Comparison of ENCODE assay signal across 17 cellular contexts in genomic region chr10:47357131-47357582, GRCh38. TPM values are rescaled to one million over a fixed set of nuclear protein-coding genes. Genes with fewer than 3 reads are reported as not detected.
DNase-seq lines count a peak whose midpoint lies in the region; ATAC-seq and TF ChIP-seq lines count a peak whose summit lies in the region.
"Had no signal": no experiment of that assay in that cellular context is flagged by ENCODE, and none has a peak within 500 bp of the region (broad histone marks: within the 10 kb centered on the region; RNA-seq: fewer than 3 reads in every experiment).

No MANE protein-coding gene starts in this region.

- no peak overlapping the region for H3K9ac ChIP-seq in neural progenitor cell

- H3K4me1 Mint-ChIP-seq in CD14-positive monocyte (no peaks in the 10 kb centered on the region), neural progenitor cell (no peaks in the 10 kb centered on the region)
- no peaks in the 10 kb centered on the region for H3K4me1 Mint-ChIP-seq in natural killer cell treated with Interleukin-12 subunit alpha and Interleukin-12 subunit beta and Interleukin-15 and Interleukin-18, amount 100 ng/mL, for 72 hours (ENCODE audit: low read depth in 2 of 2)
- H3K4me1 Mint-ChIP-seq: CD4-positive, alpha-beta memory T cell; IgD-negative memory B cell had no signal

- no peak for ATAC-seq in RWPE2 (ENCODE audit: low read depth)
- ATAC-seq in natural killer cell treated with Interleukin-12 subunit alpha and Interleukin-12 subunit beta and Interleukin-15 and Interleukin-18, amount 100 ng/mL, for 72 hours, result peak in 1 of 2 donors; percentile 17
- ATAC-seq in sciatic nerve, result no peak
- ATAC-seq: GM12878, HepG2 had no signal

- H3K4me3 ChIP-seq in RWPE2 (ENCODE audit: severe bottlenecking) (no peak overlapping the region), neural progenitor cell (no peak overlapping the region)
- H3K4me3 ChIP-seq: GM12878 had no signal

- H3K4me1 ChIP-seq in RWPE2 (ENCODE audit: insufficient read depth, poor library complexity, severe bottlenecking) (no peaks in the 10 kb centered on the region), neural progenitor cell (no peaks in the 10 kb centered on the region)
- H3K4me1 ChIP-seq: BE2C had no signal

- H3K79me2 ChIP-seq in neural progenitor cell (ENCODE audit: low read depth), result no peaks in the 10 kb centered on the region

- H3K9me3 ChIP-seq in RWPE2 (ENCODE audit: severe bottlenecking) (no peaks in the 10 kb centered on the region), neural progenitor cell (ENCODE audit: low read depth) (no peaks in the 10 kb centered on the region)
- H3K9me3 ChIP-seq: BE2C had no signal

- DNase-seq in CD14-positive monocyte (ENCODE audit: low spot score), result peak; percentile 42
- peak; percentile 47 for DNase-seq in RWPE2 (ENCODE audit: low spot score)
- DNase-seq in natural killer cell treated with Interleukin-12 subunit alpha and Interleukin-12 subunit beta and Interleukin-15 and Interleukin-18, amount 100 ng/mL, for 72 hours (ENCODE audit: low spot score), result peak; percentile 56
- DNase-seq in sciatic nerve (ENCODE audit: low spot score), result peak; percentile 35
- DNase-seq in neural progenitor cell (ENCODE audit: low spot score), result no peak
- no peak for DNase-seq in CD1c-positive myeloid dendritic cell (ENCODE audit: extremely low spot score)
- no peak for DNase-seq in GDM1 (lab: John Stamatoyannopoulos, UW)
- DNase-seq: ACHN; BE2C; C1 segment of cervical spinal cord; CD4-positive, alpha-beta memory T cell; DMS79 treated with DMSO at 0.1 percent for 48 hours; H9 had no signal

- H3K4me2 ChIP-seq in neural progenitor cell, result no peak overlapping the region

- H3K9me3 Mint-ChIP-seq in CD14-positive monocyte (no peaks in the 10 kb centered on the region), neural progenitor cell (no peaks in the 10 kb centered on the region)
- no peaks in the 10 kb centered on the region for H3K9me3 Mint-ChIP-seq in natural killer cell treated with Interleukin-12 subunit alpha and Interleukin-12 subunit beta and Interleukin-15 and Interleukin-18, amount 100 ng/mL, for 72 hours
- H3K9me3 Mint-ChIP-seq: CD4-positive, alpha-beta memory T cell; H9; IgD-negative memory B cell had no signal

- H3K27ac Mint-ChIP-seq in CD14-positive monocyte (peak overlapping the region in 1 of 7 donors; percentile 37), neural progenitor cell (no peak overlapping the region)
- no peak overlapping the region for H3K27ac Mint-ChIP-seq in natural killer cell treated with Interleukin-12 subunit alpha and Interleukin-12 subunit beta and Interleukin-15 and Interleukin-18, amount 100 ng/mL, for 72 hours
- H3K27ac Mint-ChIP-seq: CD4-positive, alpha-beta memory T cell; H9; IgD-negative memory B cell had no signal

- TF ChIP-seq CTCF in CD14-positive monocyte (IDR thresholded peaks at IDR 0.05), result no peak
- TF ChIP-seq CTCF in RWPE2 (IDR thresholded peaks at IDR 0.05; ENCODE audit: poor library complexity, severe bottlenecking), result no peak
- TF ChIP-seq CTCF in neural progenitor cell (IDR thresholded peaks at IDR 0.05), result no peak

- H3K36me3 Mint-ChIP-seq in CD14-positive monocyte (no peaks in the 10 kb centered on the region), neural progenitor cell (no peaks in the 10 kb centered on the region)
- H3K36me3 Mint-ChIP-seq in natural killer cell treated with Interleukin-12 subunit alpha and Interleukin-12 subunit beta and Interleukin-15 and Interleukin-18, amount 100 ng/mL, for 72 hours, result no peaks in the 10 kb centered on the region
- H3K36me3 Mint-ChIP-seq: CD4-positive, alpha-beta memory T cell; IgD-negative memory B cell had no signal

- no peaks in the 10 kb centered on the region for H3F3A ChIP-seq in neural progenitor cell (ENCODE audit: low read depth)

- no peaks in the 10 kb centered on the region for H4K20me1 ChIP-seq in neural progenitor cell (ENCODE audit: low read depth)

- H3K36me3 ChIP-seq in RWPE2 (ENCODE audit: low read depth) (no peaks in the 10 kb centered on the region), neural progenitor cell (no peaks in the 10 kb centered on the region)
- H3K36me3 ChIP-seq: BE2C had no signal

- H3K27me3 Mint-ChIP-seq in CD14-positive monocyte (ENCODE audit: low read depth in 3 of 3) (peaks cover 0 to 1% (median 0%) of the 10 kb centered on the region in 3 donors), neural progenitor cell (ENCODE audit: insufficient read depth, low read depth) (peaks cover 3% of the 10 kb centered on the region)
- no peaks in the 10 kb centered on the region for H3K27me3 Mint-ChIP-seq in natural killer cell treated with Interleukin-12 subunit alpha and Interleukin-12 subunit beta and Interleukin-15 and Interleukin-18, amount 100 ng/mL, for 72 hours
- H3K27me3 Mint-ChIP-seq: CD4-positive, alpha-beta memory T cell had no signal

- no peak overlapping the region for H3K27ac ChIP-seq in RWPE2 (ENCODE audit: poor library complexity, severe bottlenecking)
- no peak overlapping the region for H3K27ac ChIP-seq in neural progenitor cell

- no peak overlapping the region for H2AFZ ChIP-seq in neural progenitor cell (replicated peaks)

- intact Hi-C loops in CD14-positive monocyte (cut with micrococcal nuclease) (no loop called here), sciatic nerve (cut with DNase I) (no loop called here)

- H3K4me3 Mint-ChIP-seq in CD14-positive monocyte, result no peak overlapping the region
- H3K4me3 Mint-ChIP-seq in natural killer cell treated with Interleukin-12 subunit alpha and Interleukin-12 subunit beta and Interleukin-15 and Interleukin-18, amount 100 ng/mL, for 72 hours, result no peak overlapping the region
- H3K4me3 Mint-ChIP-seq in neural progenitor cell, result no peak overlapping the region
- H3K4me3 Mint-ChIP-seq: CD4-positive, alpha-beta memory T cell; H9; IgD-negative memory B cell had no signal

- no peaks in the 10 kb centered on the region for H3K27me3 ChIP-seq in RWPE2 (ENCODE audit: insufficient read depth, poor library complexity, severe bottlenecking)
- no peaks in the 10 kb centered on the region for H3K27me3 ChIP-seq in neural progenitor cell
- H3K27me3 ChIP-seq: BE2C had no signal

RNA-seq across cellular contexts. Expression of gene RBP3, which starts 9.0 kb away (rescaled TPM):
- polyA plus RNA-seq in CD14-positive monocyte, result not detected
- total RNA-seq in natural killer cell treated with Interleukin-12 subunit alpha and Interleukin-12 subunit beta and Interleukin-15 and Interleukin-18, amount 100 ng/mL, for 72 hours, result not detected
- total RNA-seq in sciatic nerve (not detected), neural progenitor cell (ENCODE audit: low replicate concordance) (not detected in 2 replicates)
- total RNA-seq: CD4-positive, alpha-beta memory T cell; GM12878; H1; H9; HepG2 had no signal
- polyA plus RNA-seq: CD4-positive, alpha-beta memory T cell; GM12878; H1; HepG2; IgD-negative memory B cell had no signal

RNA-seq across cellular contexts. Expression of gene ZNF488, which starts 26.9 kb away (rescaled TPM):
- polyA plus RNA-seq in CD14-positive monocyte, result not detected
- not detected for total RNA-seq in natural killer cell treated with Interleukin-12 subunit alpha and Interleukin-12 subunit beta and Interleukin-15 and Interleukin-18, amount 100 ng/mL, for 72 hours
- total RNA-seq in sciatic nerve, result 0.71 TPM
- not detected in 2 replicates for total RNA-seq in neural progenitor cell (ENCODE audit: low replicate concordance)
- total RNA-seq: CD4-positive, alpha-beta memory T cell; GM12878 had no signal
- polyA plus RNA-seq: GM12878, IgD-negative memory B cell had no signal

RNA-seq across cellular contexts. Expression of gene GDF2, which starts 34.9 kb away (rescaled TPM):
- not detected for polyA plus RNA-seq in CD14-positive monocyte
- not detected for total RNA-seq in natural killer cell treated with Interleukin-12 subunit alpha and Interleukin-12 subunit beta and Interleukin-15 and Interleukin-18, amount 100 ng/mL, for 72 hours
- total RNA-seq in sciatic nerve, result not detected
- total RNA-seq in neural progenitor cell (ENCODE audit: low replicate concordance), result 0.19 TPM in 1 of 2 replicates, not detected in the other
- total RNA-seq: CD4-positive, alpha-beta memory T cell; GM12878; H1; H9; HepG2 had no signal
- polyA plus RNA-seq: CD4-positive, alpha-beta memory T cell; GM12878; H1; HepG2; IgD-negative memory B cell had no signal

RNA-seq across cellular contexts. Expression of gene GDF10, which starts 57.2 kb away (rescaled TPM):
- polyA plus RNA-seq in CD14-positive monocyte, result not detected
- total RNA-seq in natural killer cell treated with Interleukin-12 subunit alpha and Interleukin-12 subunit beta and Interleukin-15 and Interleukin-18, amount 100 ng/mL, for 72 hours, result not detected
- total RNA-seq in sciatic nerve (14.4 TPM), neural progenitor cell (ENCODE audit: low replicate concordance) (0.28 and 1.6 TPM in 2 replicates)
- total RNA-seq: GM12878, HepG2 had no signal
- polyA plus RNA-seq: GM12878, IgD-negative memory B cell had no signal

Comparison
In these comparisons a context has a peak if more than half of its experiments do, and no peak if none do; other contexts are left out.
1. DNase-seq: peak in CD14-positive monocyte (single experiment), RWPE2 (single experiment), natural killer cell treated with Interleukin-12 subunit alpha and Interleukin-12 subunit beta and Interleukin-15 and Interleukin-18, amount 100 ng/mL, for 72 hours (single experiment) and sciatic nerve (single experiment); none in neural progenitor cell (single experiment), CD1c-positive myeloid dendritic cell (single experiment) and GDM1 (single experiment).